Comparison of ENCODE assay signal across 15 cellular contexts in the genomic region with DNA sequence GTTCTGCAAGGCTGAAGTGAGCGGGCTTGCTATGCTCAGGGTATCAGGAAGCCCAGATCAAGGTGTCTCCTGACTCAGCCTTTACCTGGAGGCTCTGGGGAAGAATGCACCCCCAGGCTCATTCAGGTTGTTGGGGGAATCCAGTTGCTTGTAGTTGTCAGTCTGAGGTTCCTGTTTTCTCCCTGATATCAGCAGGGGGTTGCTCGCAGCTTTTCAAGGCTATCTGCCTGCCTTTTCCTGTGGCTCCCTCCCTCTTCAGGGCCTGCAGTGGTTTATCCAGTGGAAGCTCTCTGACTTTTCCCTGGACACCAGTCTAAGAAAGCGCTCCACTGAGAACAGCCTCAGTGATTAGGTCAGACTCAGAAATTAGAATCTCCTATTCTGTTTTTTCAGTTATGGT.
"Had no signal": no experiment of that assay in that cellular context is flagged by ENCODE, and none has a peak within 500 bp of the region (broad histone marks: within the 10 kb centered on the region; RNA-seq: fewer than 3 reads in every experiment).

No MANE protein-coding gene starts in this region.

- H3K27me3 Mint-ChIP-seq: activated CD8-positive, alpha-beta T cell treated with anti-CD3 and anti-CD28 coated beads for 36 hours had no signal

- H3K36me3 ChIP-seq: colonic mucosa, esophagus squamous epithelium, left lung, ovary, thoracic aorta had no signal

- H3K27me3 ChIP-seq: colonic mucosa, esophagus squamous epithelium, left lung, ovary had no signal

- H3K4me3 Mint-ChIP-seq: activated CD8-positive, alpha-beta T cell treated with anti-CD3 and anti-CD28 coated beads for 36 hours; nephron progenitor cell; stimulated activated effector memory CD8-positive, alpha-beta T cell treated with anti-CD3 and anti-CD28 coated beads, Interleukin-12 subunit alpha, Interleukin-12 subunit beta, amount 100 ng/mL, for 72 hours; T-helper 1 cell treated with Interleukin-12 subunit alpha and Interleukin-12 subunit beta and Interleukin-4 antibody, amounts not matched to agents 30 μg/mL and 1 μg/mL, for 36 hours had no signal

- FAIRE-seq: keratinocyte had no signal

- H3K27ac ChIP-seq: colonic mucosa, esophagus squamous epithelium, left lung, ovary, thoracic aorta had no signal

- H3K4me1 ChIP-seq: colonic mucosa, esophagus squamous epithelium, left lung had no signal

- ATAC-seq: activated CD8-positive, alpha-beta T cell treated with anti-CD3 and anti-CD28 coated beads for 36 hours; activated naive CD4-positive, alpha-beta T cell treated with anti-CD3 and anti-CD28 coated beads, Interleukin-2, amount 50 U/mL, for 72 hours; left lung; stimulated activated effector memory CD8-positive, alpha-beta T cell treated with anti-CD3 and anti-CD28 coated beads, Interleukin-12 subunit alpha, Interleukin-12 subunit beta, amount 100 ng/mL, for 72 hours had no signal

- H3K9me3 Mint-ChIP-seq: activated CD8-positive, alpha-beta T cell treated with anti-CD3 and anti-CD28 coated beads for 36 hours; nephron progenitor cell; stimulated activated effector memory CD8-positive, alpha-beta T cell treated with anti-CD3 and anti-CD28 coated beads, Interleukin-12 subunit alpha, Interleukin-12 subunit beta, amount 100 ng/mL, for 72 hours; T-helper 1 cell treated with Interleukin-12 subunit alpha and Interleukin-12 subunit beta and Interleukin-4 antibody, amounts not matched to agents 30 μg/mL and 1 μg/mL, for 36 hours had no signal

- H3K4me3 ChIP-seq: colonic mucosa, esophagus squamous epithelium, left lung, ovary, thoracic aorta had no signal

- H3K9me3 ChIP-seq: colonic mucosa, esophagus squamous epithelium, left lung, ovary, thoracic aorta had no signal

- H3K4me1 Mint-ChIP-seq: stimulated activated effector memory CD8-positive, alpha-beta T cell treated with anti-CD3 and anti-CD28 coated beads, Interleukin-12 subunit alpha, Interleukin-12 subunit beta, amount 100 ng/mL, for 72 hours had no signal

- DNase-seq: activated CD4-positive, alpha-beta T cell treated with anti-CD3 and anti-CD28 coated beads for 4 hours; activated CD8-positive, alpha-beta T cell treated with anti-CD3 and anti-CD28 coated beads for 36 hours; activated effector memory CD4-positive, alpha-beta T cell treated with anti-CD3 and anti-CD28 coated beads, Interleukin-2, amount 50 U/mL, for 16 hours; activated T-cell treated with anti-CD3 and anti-CD28 coated beads, Interleukin-2, amount 50 U/mL, for 48 hours; central memory CD4-positive, alpha-beta T cell; colonic mucosa; esophagus squamous epithelium; left lung; nephron progenitor cell; ovary had no signal

- H3K36me3 Mint-ChIP-seq: activated naive CD4-positive, alpha-beta T cell treated with anti-CD3 and anti-CD28 coated beads, Interleukin-2, amount 50 U/mL, for 72 hours; stimulated activated effector memory CD8-positive, alpha-beta T cell treated with anti-CD3 and anti-CD28 coated beads, Interleukin-12 subunit alpha, Interleukin-12 subunit beta, amount 100 ng/mL, for 72 hours had no signal

- H3K27ac Mint-ChIP-seq: activated CD8-positive, alpha-beta T cell treated with anti-CD3 and anti-CD28 coated beads for 36 hours; activated naive CD4-positive, alpha-beta T cell treated with anti-CD3 and anti-CD28 coated beads, Interleukin-2, amount 50 U/mL, for 72 hours; nephron progenitor cell; stimulated activated effector memory CD8-positive, alpha-beta T cell treated with anti-CD3 and anti-CD28 coated beads, Interleukin-12 subunit alpha, Interleukin-12 subunit beta, amount 100 ng/mL, for 72 hours; T-helper 1 cell treated with Interleukin-12 subunit alpha and Interleukin-12 subunit beta and Interleukin-4 antibody, amounts not matched to agents 30 μg/mL and 1 μg/mL, for 36 hours had no signal
